8 cellular contexts compared by ENCODE assay signal in genomic region chr1:48777219-48777895, GRCh38. TPM values are rescaled to one million over a fixed set of nuclear protein-coding genes. Genes with fewer than 3 reads are reported as not detected.
A peak's percentile ranks its signal among the peaks of the same experiment; 100 is the strongest.
DNase-seq lines count a peak whose midpoint lies in the region; ATAC-seq, FAIRE-seq and TF ChIP-seq lines count a peak whose summit lies in the region.

No MANE protein-coding gene starts in this region.

- H3K4me3 Mint-ChIP-seq in activated CD4-positive, alpha-beta T cell treated with anti-CD3 and anti-CD28 coated beads, Interleukin-2, amount 10 ng/mL, durations not matched to agents 7 days and 5 days: peak overlapping the region; percentile 84

- H3K27me3 ChIP-seq in right lobe of liver (no peaks in the 10 kb centered on the region), tibial artery (no peaks in the 10 kb centered on the region)

- FAIRE-seq in D721Med (lab: Jason Lieb, UNC): no peak

- POLR2A ChIA-PET in activated CD4-positive, alpha-beta T cell treated with anti-CD3 and anti-CD28 coated beads, Interleukin-2, amount 10 ng/mL, durations not matched to agents 7 days and 5 days (lab: Charles Lee): no interaction called here

- WGBS in right lobe of liver (ENCODE audit: insufficient coverage, low coverage, low lambda C conversion rate, missing lambda C conversion rate): 18% methylated on average over 16 of the region's 17 CpGs

- H3K4me3 ChIP-seq in right lobe of liver: peak overlapping the region; percentile 33 to 57 (median 38)
- H3K4me3 ChIP-seq in tibial artery: peak overlapping the region; percentile 81 to 85

- H3K27ac Mint-ChIP-seq in activated CD4-positive, alpha-beta T cell treated with anti-CD3 and anti-CD28 coated beads, Interleukin-2, amount 10 ng/mL, durations not matched to agents 7 days and 5 days: peak overlapping the region; percentile 84

- H3K9me3 ChIP-seq in right lobe of liver: no peaks in the 10 kb centered on the region
- H3K9me3 ChIP-seq in tibial artery: no peaks in the 10 kb centered on the region

- no peak for DNase-seq in activated CD4-positive, alpha-beta T cell treated with anti-CD3 and anti-CD28 coated beads, Interleukin-2, amount 10 ng/mL, durations not matched to agents 7 days and 5 days
- no peak for DNase-seq in activated CD4-positive, alpha-beta T cell treated with anti-CD3 and anti-CD28 coated beads, Interleukin-2, amount 50 U/mL, for 1 hour
- no peak for DNase-seq in right lobe of liver
- no peak for DNase-seq in tibial artery
- DNase-seq in D721Med (ENCODE audit: insufficient read length, low spot score): no peak
- DNase-seq in GM13976 (ENCODE audit: low spot score): no peak

- ATAC-seq in right lobe of liver (peak in 1 of 4 donors; percentile 11), HG02870 (IDR thresholded peaks at IDR 0.05; ENCODE audit: unreplicated experiment) (no peak)

- H3K4me1 Mint-ChIP-seq in activated CD4-positive, alpha-beta T cell treated with anti-CD3 and anti-CD28 coated beads, Interleukin-2, amount 10 ng/mL, durations not matched to agents 7 days and 5 days: peaks cover 23% of the 10 kb centered on the region

- H3K27me3 Mint-ChIP-seq in activated CD4-positive, alpha-beta T cell treated with anti-CD3 and anti-CD28 coated beads, Interleukin-2, amount 10 ng/mL, durations not matched to agents 7 days and 5 days: peaks cover 15% of the 10 kb centered on the region

- no peak for TF ChIP-seq CTCF in right lobe of liver (IDR thresholded peaks at IDR 0.05)
- no peak for TF ChIP-seq CTCF in tibial artery (IDR thresholded peaks at IDR 0.05)
- TF ChIP-seq CTCF in D721Med (IDR thresholded peaks at IDR 0.05; ENCODE audit: insufficient read depth, missing control alignments): no peak
- no peak for TF ChIP-seq CTCF in GM13976 (IDR thresholded peaks at IDR 0.05; ENCODE audit: borderline replicate concordance, control extremely low read depth, extremely low read depth, insufficient read depth, missing control alignments)

- H3K4me1 ChIP-seq in right lobe of liver (peaks cover 0 to 5% (median 0%) of the 10 kb centered on the region in 4 donors), tibial artery (peaks cover 0 to 34% (median 23%) of the 10 kb centered on the region in 4 donors)

- in situ Hi-C loops in GM13976 (cut with MboI; ENCODE audit: low sequenced_read_pairs, unreplicated experiment): no loop called here

- TF ChIP-seq POLR2A in right lobe of liver (IDR thresholded peaks at IDR 0.05): no peak

- no peaks in the 10 kb centered on the region for H3K36me3 ChIP-seq in right lobe of liver
- no peaks in the 10 kb centered on the region for H3K36me3 ChIP-seq in tibial artery

- no peaks in the 10 kb centered on the region for H3K9me3 Mint-ChIP-seq in activated CD4-positive, alpha-beta T cell treated with anti-CD3 and anti-CD28 coated beads, Interleukin-2, amount 10 ng/mL, durations not matched to agents 7 days and 5 days

- H3K27ac ChIP-seq in angular gyrus (ENCODE audit: low read depth, low read length) (peak overlapping the region; percentile 41), right lobe of liver (no peak overlapping the region), tibial artery (peak overlapping the region; percentile 36 to 90)

- peaks cover 5% of the 10 kb centered on the region for H3K36me3 Mint-ChIP-seq in activated CD4-positive, alpha-beta T cell treated with anti-CD3 and anti-CD28 coated beads, Interleukin-2, amount 10 ng/mL, durations not matched to agents 7 days and 5 days (ENCODE audit: low read depth)

- intact Hi-C loops in right lobe of liver (cut with DNase I): no loop called here
- intact Hi-C loops in tibial artery (cut with DNase I; ENCODE audit: low total_unique reads): no loop called here

- CTCF ChIA-PET in activated CD4-positive, alpha-beta T cell treated with anti-CD3 and anti-CD28 coated beads, Interleukin-2, amount 10 ng/mL, durations not matched to agents 7 days and 5 days (lab: Charles Lee): no interaction called here

RNA-seq across cellular contexts. Expression of gene BEND5, which starts 0.7 kb away (rescaled TPM):
- total RNA-seq in activated CD4-positive, alpha-beta T cell treated with anti-CD3 and anti-CD28 coated beads, Interleukin-2, amount 10 ng/mL, durations not matched to agents 7 days and 5 days: 1 to 10 TPM; 2.0 to 2.5 TPM
- 1 to 10 TPM in 1 of 6 experiments, under 1 TPM in 2, not detected in 3; 0.34 to 1.8 (median 0.47) TPM for total RNA-seq in right lobe of liver

Comparison
In these comparisons a context has a peak if more than half of its experiments do, and no peak if none do; other contexts are left out.
1. H3K27ac ChIP-seq: peak in angular gyrus (single experiment) and tibial artery (2 of 2); none in right lobe of liver (0 of 3).